ENCODE assay signal across 8 cellular contexts in genomic region chr10:27152687-27153086, GRCh38. TPM values are rescaled to one million over a fixed set of nuclear protein-coding genes. Genes with fewer than 3 reads are reported as not detected.
DNase-seq lines count a peak whose midpoint lies in the region; ATAC-seq and TF ChIP-seq lines count a peak whose summit lies in the region.

No MANE protein-coding gene starts in this region.

- H3K9ac ChIP-seq in neural progenitor cell: peak overlapping the region; percentile 83

- DNase-seq in CD4-positive, CD25-positive, alpha-beta regulatory T cell: no peak
- no peak for DNase-seq in NB4 (ENCODE audit: low read depth)
- DNase-seq in neural progenitor cell (ENCODE audit: low spot score): no peak
- DNase-seq in kidney tubule cell (ENCODE audit: low spot score): no peak
- no peak for DNase-seq in activated CD4-positive, CD25-positive, alpha-beta regulatory T cell (lab: John Stamatoyannopoulos, UW)
- no peak for DNase-seq in NCI-H146 treated with DMSO at 0.1 percent for 48 hours (lab: John Stamatoyannopoulos, UW; ENCODE audit: unreplicated experiment)

- H3K4me3 ChIP-seq in CD4-positive, CD25-positive, alpha-beta regulatory T cell (ENCODE audit: low read depth, low read length): peak overlapping the region; percentile 99
- peak overlapping the region; percentile 90 for H3K4me3 ChIP-seq in NB4 (ENCODE audit: low read depth, low read length)
- peak overlapping the region; percentile 91 for H3K4me3 ChIP-seq in ectodermal cell (ENCODE audit: insufficient read depth, low read depth, low read length)
- peak overlapping the region; percentile 80 for H3K4me3 ChIP-seq in neural progenitor cell

- peaks cover 39% of the 10 kb centered on the region for H3K4me1 ChIP-seq in CD4-positive, CD25-positive, alpha-beta regulatory T cell (ENCODE audit: control insufficient read depth, insufficient read depth, low read length, poor library complexity, severe bottlenecking)
- peaks cover 11% of the 10 kb centered on the region for H3K4me1 ChIP-seq in ectodermal cell (ENCODE audit: control insufficient read depth, insufficient read depth, low read length)
- H3K4me1 ChIP-seq in neural progenitor cell: peaks cover 22% of the 10 kb centered on the region

- no peak overlapping the region for H2AFZ ChIP-seq in neural progenitor cell (replicated peaks)

- H3K36me3 Mint-ChIP-seq in CD4-positive, CD25-positive, alpha-beta regulatory T cell: peaks cover 19% of the 10 kb centered on the region
- H3K36me3 Mint-ChIP-seq in neural progenitor cell: peaks cover 20% of the 10 kb centered on the region

- H3F3A ChIP-seq in neural progenitor cell (ENCODE audit: low read depth): peaks cover 21% of the 10 kb centered on the region

- H3K27ac ChIP-seq in CD4-positive, CD25-positive, alpha-beta regulatory T cell (ENCODE audit: insufficient read depth, low read length, poor library complexity, severe bottlenecking): no peak overlapping the region
- no peak overlapping the region for H3K27ac ChIP-seq in ectodermal cell (ENCODE audit: insufficient read depth, low read depth, low read length, poor library complexity, severe bottlenecking)
- no peak overlapping the region for H3K27ac ChIP-seq in neural progenitor cell

- no peaks in the 10 kb centered on the region for H3K27me3 ChIP-seq in CD4-positive, CD25-positive, alpha-beta regulatory T cell (ENCODE audit: control insufficient read depth, insufficient read depth, low read length)
- no peaks in the 10 kb centered on the region for H3K27me3 ChIP-seq in ectodermal cell (ENCODE audit: control insufficient read depth, insufficient read depth, low read length, poor library complexity, severe bottlenecking)
- H3K27me3 ChIP-seq in neural progenitor cell: no peaks in the 10 kb centered on the region

- peaks cover 20% of the 10 kb centered on the region for H3K36me3 ChIP-seq in CD4-positive, CD25-positive, alpha-beta regulatory T cell (ENCODE audit: control insufficient read depth, insufficient read depth, low read length)
- H3K36me3 ChIP-seq in ectodermal cell (ENCODE audit: control insufficient read depth, insufficient read depth, low read length): peaks cover 6% of the 10 kb centered on the region
- no peaks in the 10 kb centered on the region for H3K36me3 ChIP-seq in neural progenitor cell

- H3K27ac Mint-ChIP-seq in CD4-positive, CD25-positive, alpha-beta regulatory T cell: peak overlapping the region in 2 of 3 donors; percentile 100
- H3K27ac Mint-ChIP-seq in neural progenitor cell: no peak overlapping the region

- TF ChIP-seq POLR2A in NB4 (IDR thresholded peaks at IDR 0.05; ENCODE audit: extremely low read depth, insufficient read length): no peak

- peaks cover 91% of the 10 kb centered on the region for H3K79me2 ChIP-seq in neural progenitor cell (ENCODE audit: low read depth)

- peak overlapping the region; percentile 94 to 100 (median 100) for H3K4me3 Mint-ChIP-seq in CD4-positive, CD25-positive, alpha-beta regulatory T cell
- peak overlapping the region; percentile 100 for H3K4me3 Mint-ChIP-seq in neural progenitor cell

- H3K4me2 ChIP-seq in neural progenitor cell: peak overlapping the region; percentile 91

- peaks cover 13% of the 10 kb centered on the region for H3K27me3 Mint-ChIP-seq in CD4-positive, CD25-positive, alpha-beta regulatory T cell
- H3K27me3 Mint-ChIP-seq in neural progenitor cell (ENCODE audit: insufficient read depth, low read depth): peaks cover 13% of the 10 kb centered on the region

- no peak for ATAC-seq in CD4-positive, CD25-positive, alpha-beta regulatory T cell (ENCODE audit: low read depth in 2 of 2)
- no peak for ATAC-seq in GM21360 (IDR thresholded peaks at IDR 0.05; ENCODE audit: unreplicated experiment)

- no peaks in the 10 kb centered on the region for H3K9me3 Mint-ChIP-seq in CD4-positive, CD25-positive, alpha-beta regulatory T cell
- H3K9me3 Mint-ChIP-seq in neural progenitor cell: no peaks in the 10 kb centered on the region

- H3K9me3 ChIP-seq in CD4-positive, CD25-positive, alpha-beta regulatory T cell (ENCODE audit: control insufficient read depth in 2 of 2, low read length in 2 of 2): no peaks in the 10 kb centered on the region
- H3K9me3 ChIP-seq in ectodermal cell (ENCODE audit: control insufficient read depth, low read length) (no peaks in the 10 kb centered on the region), neural progenitor cell (ENCODE audit: low read depth) (no peaks in the 10 kb centered on the region)

- peaks cover 34 to 62% (median 47%) of the 10 kb centered on the region in 4 donors for H3K4me1 Mint-ChIP-seq in CD4-positive, CD25-positive, alpha-beta regulatory T cell
- peaks cover 25% of the 10 kb centered on the region for H3K4me1 Mint-ChIP-seq in neural progenitor cell

- no peak for TF ChIP-seq CTCF in NB4 (IDR thresholded peaks at IDR 0.05; ENCODE audit: low read depth, low read length)
- TF ChIP-seq CTCF in neural progenitor cell (IDR thresholded peaks at IDR 0.05): no peak

- H4K20me1 ChIP-seq in neural progenitor cell (ENCODE audit: low read depth): peaks cover 33% of the 10 kb centered on the region

RNA-seq across cellular contexts. Expression of gene YME1L1, which starts 1.5 kb away (rescaled TPM):
- total RNA-seq in CD4-positive, CD25-positive, alpha-beta regulatory T cell: 134 TPM
- 100 to 1,000 TPM; 107 to 123 (median 114) TPM for polyA plus RNA-seq in CD4-positive, CD25-positive, alpha-beta regulatory T cell
- polyA plus RNA-seq in ectodermal cell (2013, experiment 1 of 4): 117 TPM
- polyA plus RNA-seq in ectodermal cell (2013, experiment 2 of 4): 127 TPM
- 96.0 TPM for polyA plus RNA-seq in ectodermal cell (2013, experiment 3 of 4)
- polyA plus RNA-seq in ectodermal cell (2013, experiment 4 of 4): 106 TPM
- 93.8 and 127 TPM in 2 replicates for total RNA-seq in neural progenitor cell (ENCODE audit: low replicate concordance)

RNA-seq across cellular contexts. Expression of gene MASTL, which starts 2.5 kb away (rescaled TPM):
- total RNA-seq in CD4-positive, CD25-positive, alpha-beta regulatory T cell: 27.6 TPM
- polyA plus RNA-seq in CD4-positive, CD25-positive, alpha-beta regulatory T cell: 1 to 10 TPM; 1.4 to 3.1 (median 2.3) TPM
- polyA plus RNA-seq in ectodermal cell (2013, experiment 1 of 4): 40.9 TPM
- polyA plus RNA-seq in ectodermal cell (2013, experiment 2 of 4): 40.7 TPM
- 32.5 TPM for polyA plus RNA-seq in ectodermal cell (2013, experiment 3 of 4)
- polyA plus RNA-seq in ectodermal cell (2013, experiment 4 of 4): 32.1 TPM
- total RNA-seq in neural progenitor cell (ENCODE audit: low replicate concordance): 56.1 and 84.3 TPM in 2 replicates

RNA-seq across cellular contexts. Expression of gene ANKRD26, which starts 52.4 kb away (rescaled TPM):
- 9.6 TPM for total RNA-seq in CD4-positive, CD25-positive, alpha-beta regulatory T cell
- polyA plus RNA-seq in CD4-positive, CD25-positive, alpha-beta regulatory T cell: 1 to 10 TPM; 1.1 to 2.1 (median 1.7) TPM
- 14.6 TPM for polyA plus RNA-seq in ectodermal cell (2013, experiment 1 of 4)
- polyA plus RNA-seq in ectodermal cell (2013, experiment 2 of 4): 15.2 TPM
- 13.2 TPM for polyA plus RNA-seq in ectodermal cell (2013, experiment 3 of 4)
- polyA plus RNA-seq in ectodermal cell (2013, experiment 4 of 4): 13.9 TPM
- total RNA-seq in neural progenitor cell (ENCODE audit: low replicate concordance): 16.8 and 22.7 TPM in 2 replicates
